In the genomic region with DNA sequence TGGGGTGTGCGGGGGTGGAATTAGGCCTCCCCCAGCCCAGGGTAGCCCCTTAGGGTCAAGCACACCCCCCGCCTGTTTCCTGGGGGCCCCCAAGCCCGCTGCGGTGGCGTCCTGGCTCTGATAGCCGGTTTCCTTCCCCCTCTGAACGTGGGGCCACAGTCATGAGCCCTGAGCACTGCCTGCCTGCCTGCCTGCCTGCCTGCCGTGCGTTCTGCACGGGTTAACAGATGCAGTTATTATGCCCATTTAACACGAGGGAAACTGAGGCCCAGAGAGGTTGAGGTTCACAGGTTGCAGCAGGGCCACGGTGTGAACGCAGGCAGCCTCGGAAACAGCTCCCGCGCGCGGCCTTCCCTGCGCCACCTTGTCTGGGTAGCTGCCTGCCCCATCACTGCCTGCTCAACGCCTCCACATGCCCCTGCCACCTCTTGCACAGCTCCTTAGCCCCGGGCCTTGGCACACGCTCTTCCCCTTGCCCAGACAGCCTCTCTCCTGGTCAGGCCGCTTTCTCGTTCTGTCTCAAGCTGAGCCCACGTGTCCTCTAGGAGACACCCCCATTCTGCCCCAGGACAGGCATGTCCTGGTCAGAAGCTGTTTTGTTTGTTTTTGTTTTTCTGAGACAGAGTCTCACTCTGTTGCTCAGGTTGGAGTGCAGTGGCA, we compare ENCODE assay signal across 12 cellular contexts. TPM values are rescaled to one million over a fixed set of nuclear protein-coding genes. Genes with fewer than 3 reads are reported as not detected.
A peak's percentile ranks its signal among the peaks of the same experiment; 100 is the strongest.
DNase-seq lines count a peak whose midpoint lies in the region; ATAC-seq and TF ChIP-seq lines count a peak whose summit lies in the region.
"Had no signal": no experiment of that assay in that cellular context is flagged by ENCODE, and none has a peak within 500 bp of the region (broad histone marks: within the 10 kb centered on the region; RNA-seq: fewer than 3 reads in every experiment).

No MANE protein-coding gene starts in this region.

- no peaks in the 10 kb centered on the region for H4K20me1 ChIP-seq in mammary epithelial cell (ENCODE audit: insufficient read depth, low read length)

- dilution Hi-C loops in mammary epithelial cell (cut with HindIII; ENCODE audit: low sequenced_read_pairs), result no loop called here

- 17% methylated on average over 15 of the region's 25 CpGs for WGBS in mammary epithelial cell (ENCODE audit: low coverage, missing lambda C conversion rate)

- no peaks in the 10 kb centered on the region for H3K36me3 ChIP-seq in CD4-positive, alpha-beta memory T cell (ENCODE audit: insufficient read depth, low read length)
- H3K36me3 ChIP-seq in mammary epithelial cell (ENCODE audit: insufficient read depth, low read length) (no peaks in the 10 kb centered on the region), tibial artery (no peaks in the 10 kb centered on the region)

- H3K27me3 Mint-ChIP-seq in CD4-positive, alpha-beta memory T cell, result no peaks in the 10 kb centered on the region
- H3K27me3 Mint-ChIP-seq in natural killer cell treated with Interleukin-12 subunit alpha and Interleukin-12 subunit beta and Interleukin-15 and Interleukin-18, amount 100 ng/mL, for 72 hours, result peaks cover 2 to 8% of the 10 kb centered on the region in 2 donors

- POLR2A ChIA-PET in CD4-positive, alpha-beta memory T cell (lab: Charles Lee; ENCODE audit: partially characterized antibody), result interaction anchor here (1.4 kb wide), 1 partner anchor 19 kb away, joined by 5 read pairs; the partner anchor contains the start of gene NDUFS7

- H3K4me1 ChIP-seq in CD4-positive, alpha-beta memory T cell (ENCODE audit: insufficient read depth, low read length), result peaks cover 22% of the 10 kb centered on the region
- H3K4me1 ChIP-seq in mammary epithelial cell (ENCODE audit: insufficient read depth, low read length) (peaks cover 36% of the 10 kb centered on the region), tibial artery (peaks cover 0 to 46% (median 34%) of the 10 kb centered on the region in 4 donors)

- H3K4me3 ChIP-seq in CD4-positive, alpha-beta memory T cell (ENCODE audit: low read length in 2 of 2), result no peak overlapping the region
- H3K4me3 ChIP-seq in mammary epithelial cell (replicated peaks in 1 of 3; ENCODE audit: insufficient read depth in 1 of 3, low read depth in 2 of 3, low read length in 3 of 3) (peak overlapping the region in 1 of 3 experiments; percentile 1), tibial artery (peak overlapping the region in 1 of 2 donors; percentile 1)

- H3K79me2 ChIP-seq in mammary epithelial cell (ENCODE audit: insufficient read depth, low read length), result peaks cover under 1% of the 10 kb centered on the region

- peak overlapping the region in 1 of 7 donors; percentile 12 for H3K27ac Mint-ChIP-seq in CD4-positive, alpha-beta memory T cell
- H3K27ac Mint-ChIP-seq in natural killer cell treated with Interleukin-12 subunit alpha and Interleukin-12 subunit beta and Interleukin-15 and Interleukin-18, amount 100 ng/mL, for 72 hours, result peak overlapping the region in 1 of 2 donors; percentile 63

- H3K4me2 ChIP-seq in mammary epithelial cell (ENCODE audit: insufficient read depth, low read depth, low read length), result peak overlapping the region; percentile 40

- BruUV-seq in mammary epithelial cell (replicated peaks; lab: Mats Ljungman, UMichigan), result no TSS peak

- H3K27ac ChIP-seq in CD4-positive, alpha-beta memory T cell (ENCODE audit: low read depth, low read length), result no peak overlapping the region
- H3K27ac ChIP-seq in mammary epithelial cell (ENCODE audit: insufficient read depth, low read depth, low read length), result no peak overlapping the region
- H3K27ac ChIP-seq in tibial artery, result peak overlapping the region in 1 of 2 donors; percentile 24
- H3K27ac ChIP-seq: KMS-11 had no signal

- H3K27me3 ChIP-seq in CD4-positive, alpha-beta memory T cell (ENCODE audit: insufficient read depth, low read length), result no peaks in the 10 kb centered on the region
- H3K27me3 ChIP-seq in mammary epithelial cell (ENCODE audit: insufficient read depth, low read length) (no peaks in the 10 kb centered on the region), tibial artery (no peaks in the 10 kb centered on the region)

- CTCF ChIA-PET in CD4-positive, alpha-beta memory T cell (lab: Charles Lee; ENCODE audit: partially characterized antibody), result no interaction called here
- CTCF ChIA-PET in mammary epithelial cell (lab: Charles Lee; ENCODE audit: low non-redundant PET), result interaction anchor here (0.5 to 0.6 kb wide), 3 partner anchors 30 to 188 kb away, joined by 3 to 4 read pairs (median 4); no protein-coding TSS in a partner anchor

- H2AFZ ChIP-seq in mammary epithelial cell (ENCODE audit: low read depth, low read length), result peak overlapping the region; percentile 78

- H3K9me3 Mint-ChIP-seq in CD4-positive, alpha-beta memory T cell, result no peaks in the 10 kb centered on the region
- H3K9me3 Mint-ChIP-seq in natural killer cell treated with Interleukin-12 subunit alpha and Interleukin-12 subunit beta and Interleukin-15 and Interleukin-18, amount 100 ng/mL, for 72 hours, result no peaks in the 10 kb centered on the region

- in situ Hi-C loops in mammary epithelial cell (cut with MboI; ENCODE audit: low sequenced_read_pairs in 2 of 2), result no loop called here

- no peaks in the 10 kb centered on the region for H3K9me3 ChIP-seq in CD4-positive, alpha-beta memory T cell (ENCODE audit: control insufficient read depth in 1 of 2, low read length in 2 of 2)
- no peaks in the 10 kb centered on the region for H3K9me3 ChIP-seq in mammary epithelial cell (replicated peaks; ENCODE audit: insufficient read depth, low read length)
- H3K9me3 ChIP-seq in tibial artery, result no peaks in the 10 kb centered on the region

- H3K4me3 Mint-ChIP-seq in CD4-positive, alpha-beta memory T cell, result peak overlapping the region; percentile 13 to 76 (median 42)
- peak overlapping the region; percentile 66 for H3K4me3 Mint-ChIP-seq in natural killer cell treated with Interleukin-12 subunit alpha and Interleukin-12 subunit beta and Interleukin-15 and Interleukin-18, amount 100 ng/mL, for 72 hours

- no peak for DNase-seq in CD4-positive, alpha-beta memory T cell
- peak; percentile 53 for DNase-seq in M059J (ENCODE audit: low read depth)
- peak; percentile 63 for DNase-seq in mammary epithelial cell
- DNase-seq in natural killer cell treated with Interleukin-12 subunit alpha and Interleukin-12 subunit beta and Interleukin-15 and Interleukin-18, amount 100 ng/mL, for 72 hours (ENCODE audit: low spot score), result no peak
- no peak for DNase-seq in tibial artery
- no peak for DNase-seq in posterior vena cava (ENCODE audit: low spot score)
- DNase-seq in nucleus accumbens (lab: John Stamatoyannopoulos, UW), result no peak
- no peak for DNase-seq in T1000 (lab: John Stamatoyannopoulos, UW)
- DNase-seq: effector CD4-positive, alpha-beta T cell; stimulated activated CD4-positive, alpha-beta T cell treated with anti-CD3 and anti-CD28 coated beads, Interleukin-2, amount 100 ng/mL, for 24 hours had no signal

- intact Hi-C loops in CD4-positive, alpha-beta memory T cell (cut with micrococcal nuclease), result no loop called here
- intact Hi-C loops in mammary epithelial cell (cut with micrococcal nuclease), result no loop called here
- intact Hi-C loops in tibial artery (cut with DNase I; ENCODE audit: low total_unique reads), result loop anchor here (5.0 to 10.0 kb wide), 2 partner anchors 48 to 125 kb away; partner anchors contain the start of gene FAM174C
- intact Hi-C loops in posterior vena cava (cut with DNase I), result loop anchor here in 1 of 2 donors (10.0 kb wide), 1 partner anchor 118 kb away; the partner anchor contains the start of gene EFNA2

- TF ChIP-seq CTCF in mammary epithelial cell (conservative IDR thresholded peaks at IDR 0.05 in 1 of 2, IDR thresholded peaks at IDR 0.05 in 1 of 2; ENCODE audit: extremely low read depth in 1 of 2, insufficient read depth in 1 of 2, low read depth in 1 of 2, low read length in 2 of 2) (no peak), tibial artery (IDR thresholded peaks at IDR 0.05) (no peak)

- no peak overlapping the region for H3K9ac ChIP-seq in mammary epithelial cell (ENCODE audit: insufficient read depth, low read length)
- H3K9ac ChIP-seq: KMS-11 had no signal

- H3K4me1 Mint-ChIP-seq in CD4-positive, alpha-beta memory T cell, result peaks cover 4 to 13% (median 8%) of the 10 kb centered on the region in 4 donors
- H3K4me1 Mint-ChIP-seq in natural killer cell treated with Interleukin-12 subunit alpha and Interleukin-12 subunit beta and Interleukin-15 and Interleukin-18, amount 100 ng/mL, for 72 hours (ENCODE audit: low read depth in 2 of 2), result peaks cover 12 to 14% of the 10 kb centered on the region in 2 donors

- ATAC-seq in natural killer cell treated with Interleukin-12 subunit alpha and Interleukin-12 subunit beta and Interleukin-15 and Interleukin-18, amount 100 ng/mL, for 72 hours, result no peak
- ATAC-seq: SK-N-SH treated with all-trans-retinoic acid at 6 μM for 48 hours had no signal

- H3K36me3 Mint-ChIP-seq in CD4-positive, alpha-beta memory T cell, result peaks cover 0 to 1% of the 10 kb centered on the region in 2 donors
- H3K36me3 Mint-ChIP-seq in natural killer cell treated with Interleukin-12 subunit alpha and Interleukin-12 subunit beta and Interleukin-15 and Interleukin-18, amount 100 ng/mL, for 72 hours, result no peaks in the 10 kb centered on the region

RNA-seq across cellular contexts. Expression of gene GAMT, which starts 1.2 kb away (rescaled TPM):
- total RNA-seq in CD4-positive, alpha-beta memory T cell, result 10 to 100 TPM; 15.9 to 16.2 TPM
- polyA plus RNA-seq in CD4-positive, alpha-beta memory T cell, result 10 to 100 TPM; 19.3 to 20.3 TPM
- 33.2 and 37.7 TPM in 2 replicates for total RNA-seq in M059J (2014; rRNA removed; shearing (Covaris generic))
- total RNA-seq in mammary epithelial cell (10 to 100 TPM in 1 of 2 donors, 1 to 10 TPM in 1; 4.2 to 19.5 TPM), posterior vena cava (10 to 100 TPM in 1 of 2 donors, 1 to 10 TPM in 1; 8.7 to 12.8 TPM)
- polyA plus RNA-seq in mammary epithelial cell, result 8.0 TPM
- polyA minus RNA-seq in mammary epithelial cell, result not detected
- 10 to 100 TPM in 1 of 2 donors, 1 to 10 TPM in 1; 5.2 to 15.6 TPM for total RNA-seq in natural killer cell treated with Interleukin-12 subunit alpha and Interleukin-12 subunit beta and Interleukin-15 and Interleukin-18, amount 100 ng/mL, for 72 hours

RNA-seq across cellular contexts. Expression of gene DAZAP1, which starts 4.8 kb away (rescaled TPM):
- 100 to 1,000 TPM; 143 to 152 TPM for total RNA-seq in CD4-positive, alpha-beta memory T cell
- polyA plus RNA-seq in CD4-positive, alpha-beta memory T cell, result 1 to 10 TPM; 2.5 to 9.1 TPM
- 87.7 and 97.6 TPM in 2 replicates for total RNA-seq in M059J (2014; rRNA removed; shearing (Covaris generic))
- total RNA-seq in mammary epithelial cell (100 to 1,000 TPM in 1 of 2 donors, 10 to 100 TPM in 1; 32.8 to 163 TPM), posterior vena cava (10 to 100 TPM; 59.7 to 75.8 TPM)
- 56.3 TPM for polyA plus RNA-seq in mammary epithelial cell
- 238 TPM for polyA minus RNA-seq in mammary epithelial cell
- 100 to 1,000 TPM; 233 to 282 TPM for total RNA-seq in natural killer cell treated with Interleukin-12 subunit alpha and Interleukin-12 subunit beta and Interleukin-15 and Interleukin-18, amount 100 ng/mL, for 72 hours

RNA-seq across cellular contexts. Expression of gene NDUFS7, which starts 18.8 kb away (rescaled TPM):
- total RNA-seq in CD4-positive, alpha-beta memory T cell, result 10 to 100 TPM; 68.6 to 73.5 TPM
- polyA plus RNA-seq in CD4-positive, alpha-beta memory T cell, result 100 to 1,000 TPM; 180 to 193 TPM
- total RNA-seq in M059J (2014; rRNA removed; shearing (Covaris generic)), result 119 and 150 TPM in 2 replicates
- total RNA-seq in mammary epithelial cell (10 to 100 TPM; 34.3 to 73.6 TPM), posterior vena cava (10 to 100 TPM; 54.4 to 55.1 TPM)
- 61.1 TPM for polyA plus RNA-seq in mammary epithelial cell
- polyA minus RNA-seq in mammary epithelial cell, result 11.9 TPM
- total RNA-seq in natural killer cell treated with Interleukin-12 subunit alpha and Interleukin-12 subunit beta and Interleukin-15 and Interleukin-18, amount 100 ng/mL, for 72 hours, result 10 to 100 TPM; 89.1 to 89.5 TPM

RNA-seq across cellular contexts. Expression of gene RPS15, which starts 35.7 kb away (rescaled TPM):
- 1,000 to 10,000 TPM; 1,715 to 1,828 TPM for total RNA-seq in CD4-positive, alpha-beta memory T cell
- polyA plus RNA-seq in CD4-positive, alpha-beta memory T cell, result 1,000 to 10,000 TPM; 2,575 to 2,757 TPM
- 1,527 and 2,021 TPM in 2 replicates for total RNA-seq in M059J (2014; rRNA removed; shearing (Covaris generic))
- total RNA-seq in mammary epithelial cell (100 to 1,000 TPM; 318 to 950 TPM), posterior vena cava (100 to 1,000 TPM; 722 to 743 TPM)
- 2,121 TPM for polyA plus RNA-seq in mammary epithelial cell
- polyA minus RNA-seq in mammary epithelial cell, result 372 TPM
- total RNA-seq in natural killer cell treated with Interleukin-12 subunit alpha and Interleukin-12 subunit beta and Interleukin-15 and Interleukin-18, amount 100 ng/mL, for 72 hours, result 1,000 to 10,000 TPM in 1 of 2 donors, 100 to 1,000 TPM in 1; 757 to 1,081 TPM

RNA-seq across cellular contexts. Expression of gene APC2, which starts 47.4 kb away (rescaled TPM):
- total RNA-seq in CD4-positive, alpha-beta memory T cell, result not detected
- polyA plus RNA-seq in CD4-positive, alpha-beta memory T cell, result not detected
- total RNA-seq in M059J (2014; rRNA removed; shearing (Covaris generic)), result 0.49 TPM in 1 of 2 replicates, not detected in the other
- total RNA-seq in mammary epithelial cell (under 1 TPM; under 0.01 to 0.19 TPM), posterior vena cava (under 1 TPM; 0.05 to 0.10 TPM)
- 0.08 TPM for polyA plus RNA-seq in mammary epithelial cell
- polyA minus RNA-seq in mammary epithelial cell, result not detected
- total RNA-seq in natural killer cell treated with Interleukin-12 subunit alpha and Interleukin-12 subunit beta and Interleukin-15 and Interleukin-18, amount 100 ng/mL, for 72 hours, result under 1 TPM; 0.05 to 0.17 TPM

Comparison
In these comparisons a context has a peak if more than half of its experiments do, and no peak if none do; other contexts are left out.
1. DNase-seq: peak in M059J (single experiment) and mammary epithelial cell (single experiment); none in CD4-positive, alpha-beta memory T cell (0 of 5), natural killer cell treated with Interleukin-12 subunit alpha and Interleukin-12 subunit beta and Interleukin-15 and Interleukin-18, amount 100 ng/mL, for 72 hours (single experiment), tibial artery (0 of 2), posterior vena cava (single experiment), nucleus accumbens (0 of 56) and T1000 (single experiment).